Comparison of ENCODE assay signal across 1 cellular context in genomic region chr3:122936335-122936734, GRCh38.
TF ChIP-seq lines count a peak whose summit lies in the region.

No MANE protein-coding gene starts in this region.

TF ChIP-seq in H1, 55 proteins besides CTCF, POLR2A, EP300 and RAD21 (continued from another document):
- no peak for TF ChIP-seq CHD7 (IDR thresholded peaks at IDR 0.05; ENCODE audit: insufficient replicate concordance, low read length)
- TF ChIP-seq SAP30 (IDR thresholded peaks at IDR 0.05; ENCODE audit: insufficient read depth, insufficient replicate concordance, low read length): no peak
- no peak for TF ChIP-seq HDAC6 (IDR thresholded peaks at IDR 0.05; ENCODE audit: low read depth, low read length)
- TF ChIP-seq NRF1 (IDR thresholded peaks at IDR 0.05; ENCODE audit: low read depth, low read length): no peak
- TF ChIP-seq NANOG (IDR thresholded peaks at IDR 0.05; ENCODE audit: insufficient read depth, low read depth, low read length, poor library complexity, severe bottlenecking): no peak
- no peak for TF ChIP-seq ATF2 (IDR thresholded peaks at IDR 0.05; ENCODE audit: low read length)
- TF ChIP-seq POLR2AphosphoS5 (IDR thresholded peaks at IDR 0.05; ENCODE audit: low read depth, low read length): no peak
- no peak for TF ChIP-seq JUND (IDR thresholded peaks at IDR 0.05; ENCODE audit: low read length)
- no peak for TF ChIP-seq RBBP5 (IDR thresholded peaks at IDR 0.05; ENCODE audit: borderline replicate concordance, low read depth, low read length)
- TF ChIP-seq POU5F1 (IDR thresholded peaks at IDR 0.05; ENCODE audit: low read depth, low read length): no peak
- no peak for TF ChIP-seq TEAD4 (IDR thresholded peaks at IDR 0.05; ENCODE audit: low read depth, low read length)
- no peak for TF ChIP-seq TAF7 (optimal IDR thresholded peaks at IDR 0.05; ENCODE audit: borderline replicate concordance, low read depth, low read length)
- no peak for TF ChIP-seq CBX8 (IDR thresholded peaks at IDR 0.05; ENCODE audit: borderline replicate concordance, low read depth, low read length)
- TF ChIP-seq CHD1 (IDR thresholded peaks at IDR 0.05; ENCODE audit: low read depth, low read length): no peak
- TF ChIP-seq RNF2 (IDR thresholded peaks at IDR 0.05; ENCODE audit: borderline replicate concordance, low read depth, low read length, missing control alignments, poor library complexity, severe bottlenecking): no peak
- no peak for TF ChIP-seq SRF (IDR thresholded peaks at IDR 0.05; ENCODE audit: low read depth, low read length)
